In the genomic region with DNA sequence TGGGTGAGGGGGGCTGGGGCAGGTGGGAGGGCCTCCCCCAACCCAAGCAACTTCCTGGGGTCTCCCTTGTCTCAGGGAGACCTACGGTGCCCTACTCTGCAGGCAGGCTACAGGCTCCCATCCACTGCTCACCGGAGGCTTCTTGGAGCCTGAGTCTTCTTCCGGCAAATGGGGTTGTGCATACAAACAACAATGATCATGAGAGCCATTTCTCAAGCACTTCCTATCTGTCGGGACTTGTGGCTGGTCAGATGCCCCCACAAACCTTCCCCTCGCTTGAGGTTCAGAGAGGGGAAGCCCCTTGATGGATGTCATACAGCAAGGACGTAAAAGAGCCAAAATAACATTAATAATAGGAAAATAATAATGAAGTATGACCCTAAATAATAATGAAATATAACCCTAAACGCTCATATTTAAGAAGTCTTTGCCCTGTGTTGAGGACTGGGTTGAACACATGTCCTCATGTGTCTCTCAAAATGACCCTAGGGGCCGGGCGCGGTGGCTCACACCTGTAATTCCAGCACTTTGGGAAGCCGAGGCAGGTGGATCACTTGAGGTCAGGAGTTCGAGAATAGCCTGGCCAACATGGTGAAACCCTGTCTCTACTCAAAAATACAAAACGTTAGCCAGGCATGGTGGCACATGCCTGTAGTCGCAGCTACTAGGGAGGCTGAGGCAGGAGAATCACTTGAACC, we compare ENCODE assay signal across 11 cellular contexts. TPM values are rescaled to one million over a fixed set of nuclear protein-coding genes. Genes with fewer than 3 reads are reported as not detected.
DNase-seq lines count a peak whose midpoint lies in the region; TF ChIP-seq lines count a peak whose summit lies in the region.
"Had no signal": no experiment of that assay in that cellular context is flagged by ENCODE, and none has a peak within 500 bp of the region (broad histone marks: within the 10 kb centered on the region; RNA-seq: fewer than 3 reads in every experiment).

No MANE protein-coding gene starts in this region.

- DNase-seq in CD4-positive, alpha-beta memory T cell = peak in 4 of 5 donors; percentile 34 to 70 (median 42)
- DNase-seq in HL-60 (ENCODE audit: low read depth in 1 of 2, low spot score in 1 of 2) (no peak), neuronal stem cell (ENCODE audit: low spot score) (no peak), NCI-H446 (lab: John Stamatoyannopoulos, UW) (no peak), NCI-H2029 treated with DMSO at 0.1 percent for 48 hours (lab: John Stamatoyannopoulos, UW) (no peak), H4 (ENCODE audit: low spot score) (no peak), NCI-H510A treated with DMSO at 0.1 percent for 48 hours (lab: John Stamatoyannopoulos, UW) (no peak)

- H3K36me3 ChIP-seq in CD4-positive, alpha-beta memory T cell (ENCODE audit: insufficient read depth, low read length) = peaks cover 7% of the 10 kb centered on the region
- H3K36me3 ChIP-seq in neuronal stem cell (replicated peaks in 1 of 2; ENCODE audit: control insufficient read depth in 2 of 2, insufficient read depth in 2 of 2, low read length in 2 of 2) = peaks cover 18 to 87% of the 10 kb centered on the region in 2 donors

- H2BK5ac ChIP-seq in neuronal stem cell (ENCODE audit: low read length) = no peak overlapping the region

- no peak overlapping the region for H3K4me2 ChIP-seq in neuronal stem cell (ENCODE audit: insufficient read depth, low read length, poor library complexity, severe bottlenecking)

- H2BK15ac ChIP-seq in neuronal stem cell (ENCODE audit: low read length) = no peak overlapping the region

- no peak overlapping the region for H2BK12ac ChIP-seq in neuronal stem cell (ENCODE audit: low read length)

- H3K18ac ChIP-seq in neuronal stem cell (ENCODE audit: low read length) = peak overlapping the region; percentile 57

- H3K27ac ChIP-seq in CD4-positive, alpha-beta memory T cell (ENCODE audit: low read depth, low read length) = peak overlapping the region; percentile 86
- peak overlapping the region; percentile 65 for H3K27ac ChIP-seq in HL-60 (replicated peaks)
- no peak overlapping the region for H3K27ac ChIP-seq in neuronal stem cell (replicated peaks; ENCODE audit: low read length)

- H4K8ac ChIP-seq in neuronal stem cell (ENCODE audit: low read depth, low read length) = no peak overlapping the region

- H3K4me1 ChIP-seq in CD4-positive, alpha-beta memory T cell (ENCODE audit: insufficient read depth, low read length) = peaks cover 76% of the 10 kb centered on the region
- H3K4me1 ChIP-seq in neuronal stem cell (ENCODE audit: control insufficient read depth in 2 of 2, insufficient read depth in 1 of 2, low read depth in 1 of 2, low read length in 2 of 2) = peaks cover 0 to 14% of the 10 kb centered on the region in 2 donors

- H2AFZ ChIP-seq in neuronal stem cell (ENCODE audit: low read length) = no peak overlapping the region

- no peaks in the 10 kb centered on the region for H3K27me3 ChIP-seq in CD4-positive, alpha-beta memory T cell (ENCODE audit: insufficient read depth, low read length)
- no peaks in the 10 kb centered on the region for H3K27me3 ChIP-seq in HL-60 (ENCODE audit: insufficient read depth, poor library complexity, severe bottlenecking)
- H3K27me3 ChIP-seq in neuronal stem cell (ENCODE audit: control insufficient read depth in 3 of 3, insufficient read depth in 3 of 3, low read depth in 1 of 3, low read length in 3 of 3) = peaks cover 0 to 3% (median 0%) of the 10 kb centered on the region in 3 experiments

- peaks cover 6% of the 10 kb centered on the region for H3K79me1 ChIP-seq in neuronal stem cell (ENCODE audit: low read depth, low read length)

- WGBS in neuronal stem cell (ENCODE audit: extremely low coverage in 2 of 2, insufficient read length in 2 of 2, insufficient replicate concordance in 1 of 2), 2 donors = no CpG with 5 or more reads among the region's 14 CpGs

- peaks cover 46 to 81% (median 63%) of the 10 kb centered on the region in 4 donors for H3K4me1 Mint-ChIP-seq in CD4-positive, alpha-beta memory T cell
- peaks cover 71% of the 10 kb centered on the region for H3K4me1 Mint-ChIP-seq in activated naive CD8-positive, alpha-beta T cell (ENCODE audit: low read depth)

- peaks cover 37 to 53% of the 10 kb centered on the region in 2 donors for H3K36me3 Mint-ChIP-seq in CD4-positive, alpha-beta memory T cell
- no peaks in the 10 kb centered on the region for H3K36me3 Mint-ChIP-seq in activated naive CD8-positive, alpha-beta T cell

- H2AK5ac ChIP-seq in neuronal stem cell (ENCODE audit: low read depth, low read length) = no peak overlapping the region

- intact Hi-C loops in CD4-positive, alpha-beta memory T cell (cut with micrococcal nuclease) = loop anchor here (1.0 to 2.0 kb wide), 2 partner anchors 27 to 107 kb away; a partner anchor contains a TSS

- no peak overlapping the region for H3K9ac ChIP-seq in neuronal stem cell (ENCODE audit: low read depth, low read length, poor library complexity)

- H3K9me3 ChIP-seq in CD4-positive, alpha-beta memory T cell (ENCODE audit: control insufficient read depth in 1 of 2, low read length in 2 of 2) = no peaks in the 10 kb centered on the region
- no peaks in the 10 kb centered on the region for H3K9me3 ChIP-seq in neuronal stem cell (replicated peaks in 1 of 2; ENCODE audit: control insufficient read depth in 2 of 2, insufficient read depth in 1 of 2, low read depth in 1 of 2, low read length in 2 of 2)

- peak overlapping the region; percentile 31 for H3K23ac ChIP-seq in neuronal stem cell (ENCODE audit: low read depth, low read length, poor library complexity)

- peak overlapping the region; percentile 98 to 100 (median 100) for H3K4me3 Mint-ChIP-seq in CD4-positive, alpha-beta memory T cell
- peak overlapping the region; percentile 99 for H3K4me3 Mint-ChIP-seq in activated naive CD8-positive, alpha-beta T cell
- H3K4me3 Mint-ChIP-seq: brain had no signal

- H3K27ac Mint-ChIP-seq in CD4-positive, alpha-beta memory T cell = peak overlapping the region; percentile 95 to 100 (median 99)
- H3K27ac Mint-ChIP-seq in activated naive CD8-positive, alpha-beta T cell = peak overlapping the region; percentile 99

- H2BK120ac ChIP-seq in neuronal stem cell (ENCODE audit: low read depth, low read length) = no peak overlapping the region

- no peak overlapping the region for H3K14ac ChIP-seq in neuronal stem cell (ENCODE audit: low read length)

- H4K91ac ChIP-seq in neuronal stem cell (ENCODE audit: low read depth, low read length, poor library complexity) = no peak overlapping the region

- CTCF ChIA-PET in CD4-positive, alpha-beta memory T cell (lab: Charles Lee; ENCODE audit: partially characterized antibody) = interaction anchor here (0.8 to 1.6 kb wide), 4 partner anchors 8 to 138 kb away, joined by 3 to 4 read pairs (median 3); a partner anchor contains a TSS

- H3K27me3 Mint-ChIP-seq in CD4-positive, alpha-beta memory T cell = no peaks in the 10 kb centered on the region
- H3K27me3 Mint-ChIP-seq in activated naive CD8-positive, alpha-beta T cell = no peaks in the 10 kb centered on the region

- H3K9me3 Mint-ChIP-seq in CD4-positive, alpha-beta memory T cell = no peaks in the 10 kb centered on the region
- H3K9me3 Mint-ChIP-seq in activated naive CD8-positive, alpha-beta T cell (ENCODE audit: low read depth) = no peaks in the 10 kb centered on the region
- H3K9me3 Mint-ChIP-seq: brain had no signal

- no peak overlapping the region for H3K4ac ChIP-seq in neuronal stem cell (ENCODE audit: low read length)

- peak overlapping the region; percentile 82 to 97 for H3K4me3 ChIP-seq in CD4-positive, alpha-beta memory T cell (ENCODE audit: low read length in 2 of 2)
- H3K4me3 ChIP-seq in HL-60 (replicated peaks; ENCODE audit: insufficient read depth, low read length) (peak overlapping the region; percentile 47), neuronal stem cell (ENCODE audit: low read length in 2 of 2) (no peak overlapping the region)

- TF ChIP-seq CTCF in HL-60 (IDR thresholded peaks at IDR 0.05; ENCODE audit: insufficient read depth, low read length) = no peak

- POLR2A ChIA-PET in CD4-positive, alpha-beta memory T cell (lab: Charles Lee; ENCODE audit: partially characterized antibody) = interaction anchor here (0.7 to 2.8 kb wide), 14 partner anchors 8 to 160 kb away, joined by 3 to 10 read pairs (median 4); a partner anchor contains a TSS

RNA-seq across cellular contexts. Expression of a gene that starts 0.7 kb away (rescaled TPM):
- 100 to 1,000 TPM; 330 to 347 TPM for total RNA-seq in CD4-positive, alpha-beta memory T cell
- 100 to 1,000 TPM; 109 to 192 TPM for polyA plus RNA-seq in CD4-positive, alpha-beta memory T cell
- not detected for polyA plus RNA-seq in neuronal stem cell (2013, experiment 1 of 2)
- polyA plus RNA-seq in neuronal stem cell (2013, experiment 2 of 2) = not detected
- not detected in 2 replicates for total RNA-seq in H4 (2014; rRNA removed; shearing (Covaris generic))
- total RNA-seq: Daoy had no signal
- polyA plus RNA-seq: neural cell had no signal

RNA-seq across cellular contexts. Expression of a gene that starts 10.9 kb away (rescaled TPM):
- 1 to 10 TPM; 4.3 to 5.1 TPM for total RNA-seq in CD4-positive, alpha-beta memory T cell
- 1 to 10 TPM; 1.1 to 1.8 TPM for polyA plus RNA-seq in CD4-positive, alpha-beta memory T cell
- 10.6 TPM for polyA plus RNA-seq in neuronal stem cell (2013, experiment 1 of 2)
- polyA plus RNA-seq in neuronal stem cell (2013, experiment 2 of 2) = 10.3 TPM
- 0.16 and 0.85 TPM in 2 replicates for total RNA-seq in H4 (2014; rRNA removed; shearing (Covaris generic))
- total RNA-seq: Daoy had no signal
- polyA plus RNA-seq: neural cell had no signal

RNA-seq across cellular contexts. Expression of a gene that starts 26.3 kb away (rescaled TPM):
- not detected for total RNA-seq in CD4-positive, alpha-beta memory T cell
- not detected for polyA plus RNA-seq in CD4-positive, alpha-beta memory T cell
- 226 TPM for polyA plus RNA-seq in neuronal stem cell (2013, experiment 1 of 2)
- 220 TPM for polyA plus RNA-seq in neuronal stem cell (2013, experiment 2 of 2)
- 48.7 and 54.3 TPM in 2 replicates for total RNA-seq in H4 (2014; rRNA removed; shearing (Covaris generic))

RNA-seq across cellular contexts. Expression of a gene that starts 27.7 kb away (rescaled TPM):
- not detected for total RNA-seq in CD4-positive, alpha-beta memory T cell
- polyA plus RNA-seq in CD4-positive, alpha-beta memory T cell = not detected
- polyA plus RNA-seq in neuronal stem cell (2013, experiment 1 of 2) = 8.4 TPM
- 7.5 TPM for polyA plus RNA-seq in neuronal stem cell (2013, experiment 2 of 2)
- total RNA-seq in H4 (2014; rRNA removed; shearing (Covaris generic)) = 0.08 and 3.8 TPM in 2 replicates

RNA-seq across cellular contexts. Expression of a gene that starts 52.1 kb away (rescaled TPM):
- total RNA-seq in CD4-positive, alpha-beta memory T cell = under 1 TPM; 0.23 to 0.69 TPM
- polyA plus RNA-seq in CD4-positive, alpha-beta memory T cell = not detected
- 0.17 TPM for polyA plus RNA-seq in neuronal stem cell (2013, experiment 1 of 2)
- 0.17 TPM for polyA plus RNA-seq in neuronal stem cell (2013, experiment 2 of 2)
- not detected in 2 replicates for total RNA-seq in H4 (2014; rRNA removed; shearing (Covaris generic))
- total RNA-seq: Daoy had no signal

Comparison
In these comparisons a context has a peak if more than half of its experiments do, and no peak if none do; other contexts are left out.
1. DNase-seq: peak in CD4-positive, alpha-beta memory T cell (4 of 5); none in HL-60 (0 of 2), neuronal stem cell (single experiment), NCI-H446 (0 of 2), NCI-H2029 treated with DMSO at 0.1 percent for 48 hours (single experiment), H4 (single experiment) and NCI-H510A treated with DMSO at 0.1 percent for 48 hours (single experiment).
2. H3K4me3 ChIP-seq: peak in CD4-positive, alpha-beta memory T cell (2 of 2) and HL-60 (single experiment); none in neuronal stem cell (0 of 2).
3. RNA of a gene that starts 0.7 kb away (total RNA-seq): 330 to 347 TPM in CD4-positive, alpha-beta memory T cell; not detected in H4; every median in the first group is over 100 times any median in the second.
4. RNA of a gene that starts 26.3 kb away (total RNA-seq): 48.7 to 54.3 TPM in H4; not detected in CD4-positive, alpha-beta memory T cell; every median in the first group is over 10 times any median in the second.